1 cellular context compared by ENCODE assay signal in genomic region chr2:234932591-234933168, GRCh38.
TF ChIP-seq lines count a peak whose summit lies in the region.

No MANE protein-coding gene starts in this region.

TF ChIP-seq in GM23338, 12 proteins besides CTCF, POLR2A, EP300 and RAD21 (continued from another document):
- TF ChIP-seq REST (IDR thresholded peaks at IDR 0.05; ENCODE audit: unreplicated experiment), result no peak
- TF ChIP-seq ETS1 (IDR thresholded peaks at IDR 0.05), result no peak
- no peak for TF ChIP-seq ZNF462 (CRISPR knock-in tag; IDR thresholded peaks at IDR 0.05)
- no peak for TF ChIP-seq STAT1 (IDR thresholded peaks at IDR 0.05; ENCODE audit: unreplicated experiment)
- no peak for TF ChIP-seq NANOG (IDR thresholded peaks at IDR 0.05; ENCODE audit: borderline replicate concordance)
- no peak for TF ChIP-seq EZH2phosphoT487 (IDR thresholded peaks at IDR 0.05; ENCODE audit: unreplicated experiment)
- TF ChIP-seq CREB1 (CRISPR knock-in tag; IDR thresholded peaks at IDR 0.05; ENCODE audit: low read depth), result no peak
- no peak for TF ChIP-seq ZNF331 (CRISPR knock-in tag; IDR thresholded peaks at IDR 0.05; ENCODE audit: low read depth)
- no peak for TF ChIP-seq EZH2 (IDR thresholded peaks at IDR 0.05; ENCODE audit: low read depth, unreplicated experiment)
- TF ChIP-seq ZNF114 (CRISPR knock-in tag; IDR thresholded peaks at IDR 0.05), result no peak
- no peak for TF ChIP-seq JUNB (IDR thresholded peaks at IDR 0.05; ENCODE audit: unreplicated experiment)
